Comparison of ENCODE assay signal across 8 cellular contexts in genomic region chr1:220879509-220880366, GRCh38. TPM values are rescaled to one million over a fixed set of nuclear protein-coding genes. Genes with fewer than 3 reads are reported as not detected.
DNase-seq lines count a peak whose midpoint lies in the region; ATAC-seq and TF ChIP-seq lines count a peak whose summit lies in the region.

No MANE protein-coding gene starts in this region.

- in situ Hi-C loops in GM13976 (cut with MboI; ENCODE audit: low sequenced_read_pairs, unreplicated experiment), result no loop called here

- DNase-seq in AG20443 (ENCODE audit: low spot score) (peak; percentile 81), GM13976 (ENCODE audit: low spot score) (peak; percentile 69), RPMI7951 (ENCODE audit: low read depth) (peak; percentile 71), mesenteric fat pad (ENCODE audit: low spot score) (peak; percentile 90), islet precursor cell (no peak)

- H3K27ac ChIP-seq in ectodermal cell (ENCODE audit: insufficient read depth, low read depth, low read length, poor library complexity, severe bottlenecking) (no peak overlapping the region), urinary bladder (ENCODE audit: low read depth) (peak overlapping the region; percentile 89)

- no peak for TF ChIP-seq CTCF in GM13976 (IDR thresholded peaks at IDR 0.05; ENCODE audit: borderline replicate concordance, control extremely low read depth, extremely low read depth, insufficient read depth, missing control alignments)

- ATAC-seq in HG02973 (IDR thresholded peaks at IDR 0.05; ENCODE audit: unreplicated experiment), result peak; percentile 26

- H3K4me3 ChIP-seq in ectodermal cell (ENCODE audit: insufficient read depth, low read depth, low read length), result peak overlapping the region; percentile 31
- H3K4me3 ChIP-seq in urinary bladder (ENCODE audit: low read depth, low read length), result peak overlapping the region; percentile 84

- WGBS in ectodermal cell, 2 experiments, result 1% methylated on average over 94 of the region's 94 CpGs
- under 1% methylated on average over 94 of the region's 94 CpGs for WGBS in urinary bladder

- H3K36me3 ChIP-seq in ectodermal cell (ENCODE audit: control insufficient read depth, insufficient read depth, low read length) (no peaks in the 10 kb centered on the region), urinary bladder (ENCODE audit: insufficient read depth) (no peaks in the 10 kb centered on the region)

- peaks cover 20% of the 10 kb centered on the region for H3K4me1 ChIP-seq in ectodermal cell (ENCODE audit: control insufficient read depth, insufficient read depth, low read length)
- H3K4me1 ChIP-seq in urinary bladder (ENCODE audit: insufficient read depth), result peaks cover 2% of the 10 kb centered on the region

- H3K9me3 ChIP-seq in ectodermal cell (ENCODE audit: control insufficient read depth, low read length), result no peaks in the 10 kb centered on the region

- H3K27me3 ChIP-seq in ectodermal cell (ENCODE audit: control insufficient read depth, insufficient read depth, low read length, poor library complexity, severe bottlenecking), result peaks cover 100% of the 10 kb centered on the region

RNA-seq across cellular contexts. Expression of gene HLX, which starts 0.5 kb away (rescaled TPM):
- total RNA-seq in RPMI7951 (2014; rRNA removed; shearing (Covaris generic)), result 5.2 TPM in 2 replicates
- polyA plus RNA-seq in ectodermal cell (2013, experiment 1 of 4), result not detected
- polyA plus RNA-seq in ectodermal cell (2013, experiment 2 of 4), result not detected
- polyA plus RNA-seq in ectodermal cell (2013, experiment 3 of 4), result 0.16 TPM
- 0.49 TPM for polyA plus RNA-seq in ectodermal cell (2013, experiment 4 of 4)
- 37.2 TPM for total RNA-seq in mesenteric fat pad
- total RNA-seq in urinary bladder, result 12.9 TPM
- polyA plus RNA-seq in urinary bladder, result 8.2 TPM
